ENCODE assay signal across 1 cellular context in the genomic region with DNA sequence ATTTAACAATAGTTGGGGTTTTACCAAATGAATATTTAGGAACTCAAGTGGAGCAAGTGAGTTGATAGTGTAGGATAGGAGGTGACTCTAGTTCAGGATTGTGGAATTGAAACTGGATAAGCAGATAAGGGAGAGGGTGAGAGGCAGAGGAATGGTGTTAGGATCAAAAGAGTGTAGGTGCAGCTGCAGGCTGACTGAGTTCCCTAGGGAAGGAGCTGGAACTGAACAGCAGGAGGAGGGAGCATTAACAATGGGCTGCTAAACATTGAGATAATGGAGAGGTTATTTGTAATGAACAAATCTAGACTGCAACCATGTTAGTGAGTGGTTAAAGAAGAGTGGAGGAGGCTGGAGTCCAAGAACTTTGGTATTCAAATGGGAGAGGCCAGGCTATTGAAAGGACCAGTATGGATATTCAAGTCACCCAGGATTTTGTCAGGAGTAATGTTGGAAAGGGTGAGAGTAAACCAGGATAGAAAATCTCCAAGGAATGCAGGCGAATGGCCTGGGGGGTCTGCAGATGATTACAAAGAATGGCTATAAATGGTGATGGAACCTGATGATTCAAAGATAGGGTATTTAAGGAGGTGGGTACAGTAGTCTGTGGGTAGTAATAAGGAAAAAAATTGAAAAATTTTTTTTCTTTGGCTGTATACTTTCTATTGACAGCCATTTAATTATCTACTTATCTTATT.
TF ChIP-seq lines count a peak whose summit lies in the region.

No MANE protein-coding gene starts in this region.

TF ChIP-seq in WTC11, 78 proteins besides CTCF, POLR2A, EP300 and RAD21 (continued from another document):
- TF ChIP-seq, protein P1, sequence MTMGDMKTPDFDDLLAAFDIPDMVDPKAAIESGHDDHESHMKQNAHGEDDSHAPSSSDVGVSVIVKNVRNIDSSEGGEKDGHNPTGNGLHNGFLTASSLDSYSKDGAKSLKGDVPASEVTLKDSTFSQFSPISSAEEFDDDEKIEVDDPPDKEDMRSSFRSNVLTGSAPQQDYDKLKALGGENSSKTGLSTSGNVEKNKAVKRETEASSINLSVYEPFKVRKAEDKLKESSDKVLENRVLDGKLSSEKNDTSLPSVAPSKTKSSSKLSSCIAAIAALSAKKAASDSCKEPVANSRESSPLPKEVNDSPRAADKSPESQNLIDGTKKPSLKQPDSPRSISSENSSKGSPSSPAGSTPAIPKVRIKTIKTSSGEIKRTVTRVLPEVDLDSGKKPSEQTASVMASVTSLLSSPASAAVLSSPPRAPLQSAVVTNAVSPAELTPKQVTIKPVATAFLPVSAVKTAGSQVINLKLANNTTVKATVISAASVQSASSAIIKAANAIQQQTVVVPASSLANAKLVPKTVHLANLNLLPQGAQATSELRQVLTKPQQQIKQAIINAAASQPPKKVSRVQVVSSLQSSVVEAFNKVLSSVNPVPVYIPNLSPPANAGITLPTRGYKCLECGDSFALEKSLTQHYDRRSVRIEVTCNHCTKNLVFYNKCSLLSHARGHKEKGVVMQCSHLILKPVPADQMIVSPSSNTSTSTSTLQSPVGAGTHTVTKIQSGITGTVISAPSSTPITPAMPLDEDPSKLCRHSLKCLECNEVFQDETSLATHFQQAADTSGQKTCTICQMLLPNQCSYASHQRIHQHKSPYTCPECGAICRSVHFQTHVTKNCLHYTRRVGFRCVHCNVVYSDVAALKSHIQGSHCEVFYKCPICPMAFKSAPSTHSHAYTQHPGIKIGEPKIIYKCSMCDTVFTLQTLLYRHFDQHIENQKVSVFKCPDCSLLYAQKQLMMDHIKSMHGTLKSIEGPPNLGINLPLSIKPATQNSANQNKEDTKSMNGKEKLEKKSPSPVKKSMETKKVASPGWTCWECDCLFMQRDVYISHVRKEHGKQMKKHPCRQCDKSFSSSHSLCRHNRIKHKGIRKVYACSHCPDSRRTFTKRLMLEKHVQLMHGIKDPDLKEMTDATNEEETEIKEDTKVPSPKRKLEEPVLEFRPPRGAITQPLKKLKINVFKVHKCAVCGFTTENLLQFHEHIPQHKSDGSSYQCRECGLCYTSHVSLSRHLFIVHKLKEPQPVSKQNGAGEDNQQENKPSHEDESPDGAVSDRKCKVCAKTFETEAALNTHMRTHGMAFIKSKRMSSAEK (CRISPR knock-in tag; IDR thresholded peaks at IDR 0.05; ENCODE audit: borderline replicate concordance), result no peak
- TF ChIP-seq, protein P2, sequence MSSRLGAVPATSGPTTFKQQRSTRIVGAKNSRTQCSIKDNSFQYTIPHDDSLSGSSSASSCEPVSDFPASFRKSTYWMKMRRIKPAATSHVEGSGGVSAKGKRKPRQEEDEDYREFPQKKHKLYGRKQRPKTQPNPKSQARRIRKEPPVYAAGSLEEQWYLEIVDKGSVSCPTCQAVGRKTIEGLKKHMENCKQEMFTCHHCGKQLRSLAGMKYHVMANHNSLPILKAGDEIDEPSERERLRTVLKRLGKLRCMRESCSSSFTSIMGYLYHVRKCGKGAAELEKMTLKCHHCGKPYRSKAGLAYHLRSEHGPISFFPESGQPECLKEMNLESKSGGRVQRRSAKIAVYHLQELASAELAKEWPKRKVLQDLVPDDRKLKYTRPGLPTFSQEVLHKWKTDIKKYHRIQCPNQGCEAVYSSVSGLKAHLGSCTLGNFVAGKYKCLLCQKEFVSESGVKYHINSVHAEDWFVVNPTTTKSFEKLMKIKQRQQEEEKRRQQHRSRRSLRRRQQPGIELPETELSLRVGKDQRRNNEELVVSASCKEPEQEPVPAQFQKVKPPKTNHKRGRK (CRISPR knock-in tag; IDR thresholded peaks at IDR 0.05; ENCODE audit: borderline replicate concordance), result no peak
- no peak for TF ChIP-seq ZNF671 (CRISPR knock-in tag; IDR thresholded peaks at IDR 0.05)
- TF ChIP-seq ZNF396 (CRISPR knock-in tag; IDR thresholded peaks at IDR 0.05; ENCODE audit: borderline replicate concordance), result no peak
- TF ChIP-seq, protein P3, sequence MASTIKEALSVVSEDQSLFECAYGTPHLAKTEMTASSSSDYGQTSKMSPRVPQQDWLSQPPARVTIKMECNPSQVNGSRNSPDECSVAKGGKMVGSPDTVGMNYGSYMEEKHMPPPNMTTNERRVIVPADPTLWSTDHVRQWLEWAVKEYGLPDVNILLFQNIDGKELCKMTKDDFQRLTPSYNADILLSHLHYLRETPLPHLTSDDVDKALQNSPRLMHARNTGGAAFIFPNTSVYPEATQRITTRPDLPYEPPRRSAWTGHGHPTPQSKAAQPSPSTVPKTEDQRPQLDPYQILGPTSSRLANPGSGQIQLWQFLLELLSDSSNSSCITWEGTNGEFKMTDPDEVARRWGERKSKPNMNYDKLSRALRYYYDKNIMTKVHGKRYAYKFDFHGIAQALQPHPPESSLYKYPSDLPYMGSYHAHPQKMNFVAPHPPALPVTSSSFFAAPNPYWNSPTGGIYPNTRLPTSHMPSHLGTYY (CRISPR knock-in tag; IDR thresholded peaks at IDR 0.05), result no peak
- TF ChIP-seq, protein P4, sequence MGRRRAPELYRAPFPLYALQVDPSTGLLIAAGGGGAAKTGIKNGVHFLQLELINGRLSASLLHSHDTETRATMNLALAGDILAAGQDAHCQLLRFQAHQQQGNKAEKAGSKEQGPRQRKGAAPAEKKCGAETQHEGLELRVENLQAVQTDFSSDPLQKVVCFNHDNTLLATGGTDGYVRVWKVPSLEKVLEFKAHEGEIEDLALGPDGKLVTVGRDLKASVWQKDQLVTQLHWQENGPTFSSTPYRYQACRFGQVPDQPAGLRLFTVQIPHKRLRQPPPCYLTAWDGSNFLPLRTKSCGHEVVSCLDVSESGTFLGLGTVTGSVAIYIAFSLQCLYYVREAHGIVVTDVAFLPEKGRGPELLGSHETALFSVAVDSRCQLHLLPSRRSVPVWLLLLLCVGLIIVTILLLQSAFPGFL (CRISPR knock-in tag; IDR thresholded peaks at IDR 0.05; ENCODE audit: borderline replicate concordance), result no peak
- TF ChIP-seq, protein P5, sequence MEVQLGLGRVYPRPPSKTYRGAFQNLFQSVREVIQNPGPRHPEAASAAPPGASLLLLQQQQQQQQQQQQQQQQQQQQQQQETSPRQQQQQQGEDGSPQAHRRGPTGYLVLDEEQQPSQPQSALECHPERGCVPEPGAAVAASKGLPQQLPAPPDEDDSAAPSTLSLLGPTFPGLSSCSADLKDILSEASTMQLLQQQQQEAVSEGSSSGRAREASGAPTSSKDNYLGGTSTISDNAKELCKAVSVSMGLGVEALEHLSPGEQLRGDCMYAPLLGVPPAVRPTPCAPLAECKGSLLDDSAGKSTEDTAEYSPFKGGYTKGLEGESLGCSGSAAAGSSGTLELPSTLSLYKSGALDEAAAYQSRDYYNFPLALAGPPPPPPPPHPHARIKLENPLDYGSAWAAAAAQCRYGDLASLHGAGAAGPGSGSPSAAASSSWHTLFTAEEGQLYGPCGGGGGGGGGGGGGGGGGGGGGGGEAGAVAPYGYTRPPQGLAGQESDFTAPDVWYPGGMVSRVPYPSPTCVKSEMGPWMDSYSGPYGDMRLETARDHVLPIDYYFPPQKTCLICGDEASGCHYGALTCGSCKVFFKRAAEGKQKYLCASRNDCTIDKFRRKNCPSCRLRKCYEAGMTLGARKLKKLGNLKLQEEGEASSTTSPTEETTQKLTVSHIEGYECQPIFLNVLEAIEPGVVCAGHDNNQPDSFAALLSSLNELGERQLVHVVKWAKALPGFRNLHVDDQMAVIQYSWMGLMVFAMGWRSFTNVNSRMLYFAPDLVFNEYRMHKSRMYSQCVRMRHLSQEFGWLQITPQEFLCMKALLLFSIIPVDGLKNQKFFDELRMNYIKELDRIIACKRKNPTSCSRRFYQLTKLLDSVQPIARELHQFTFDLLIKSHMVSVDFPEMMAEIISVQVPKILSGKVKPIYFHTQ (CRISPR knock-in tag; IDR thresholded peaks at IDR 0.05), result no peak
- no peak for TF ChIP-seq SOX15 (CRISPR knock-in tag; IDR thresholded peaks at IDR 0.05)
- TF ChIP-seq, protein P6, sequence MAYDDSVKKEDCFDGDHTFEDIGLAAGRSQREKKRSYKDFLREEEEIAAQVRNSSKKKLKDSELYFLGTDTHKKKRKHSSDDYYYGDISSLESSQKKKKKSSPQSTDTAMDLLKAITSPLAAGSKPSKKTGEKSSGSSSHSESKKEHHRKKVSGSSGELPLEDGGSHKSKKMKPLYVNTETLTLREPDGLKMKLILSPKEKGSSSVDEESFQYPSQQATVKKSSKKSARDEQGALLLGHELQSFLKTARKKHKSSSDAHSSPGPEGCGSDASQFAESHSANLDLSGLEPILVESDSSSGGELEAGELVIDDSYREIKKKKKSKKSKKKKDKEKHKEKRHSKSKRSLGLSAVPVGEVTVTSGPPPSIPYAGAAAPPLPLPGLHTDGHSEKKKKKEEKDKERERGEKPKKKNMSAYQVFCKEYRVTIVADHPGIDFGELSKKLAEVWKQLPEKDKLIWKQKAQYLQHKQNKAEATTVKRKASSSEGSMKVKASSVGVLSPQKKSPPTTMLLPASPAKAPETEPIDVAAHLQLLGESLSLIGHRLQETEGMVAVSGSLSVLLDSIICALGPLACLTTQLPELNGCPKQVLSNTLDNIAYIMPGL (CRISPR knock-in tag; IDR thresholded peaks at IDR 0.05), result no peak
TF ChIP-seq in WTC11: peak in this region for 0.
